11 cellular contexts compared by ENCODE assay signal in genomic region chr17:21194210-21194609, GRCh38. TPM values are rescaled to one million over a fixed set of nuclear protein-coding genes. Genes with fewer than 3 reads are reported as not detected.
DNase-seq lines count a peak whose midpoint lies in the region; ATAC-seq, FAIRE-seq and TF ChIP-seq lines count a peak whose summit lies in the region.
"Had no signal": no experiment of that assay in that cellular context is flagged by ENCODE, and none has a peak within 500 bp of the region (broad histone marks: within the 10 kb centered on the region; RNA-seq: fewer than 3 reads in every experiment).

No MANE protein-coding gene starts in this region.

- H3K27ac ChIP-seq in SK-N-MC = peak overlapping the region; percentile 81
- peak overlapping the region in 1 of 3 donors; percentile 6 for H3K27ac ChIP-seq in right lobe of liver
- H3K27ac ChIP-seq in testis = peak overlapping the region; percentile 6 to 14

- no peaks in the 10 kb centered on the region for H3K27me3 Mint-ChIP-seq in activated naive CD4-positive, alpha-beta T cell treated with anti-CD3 and anti-CD28 coated beads, Interleukin-2, amount 10 ng/mL, durations not matched to agents 7 days and 5 days
- H3K27me3 Mint-ChIP-seq: activated CD8-positive, alpha-beta T cell treated with anti-CD3 and anti-CD28 coated beads for 36 hours; activated naive CD8-positive, alpha-beta T cell treated with anti-CD3 and anti-CD28 coated beads, Interleukin-2, amount 10 ng/mL, durations not matched to agents 7 days and 5 days had no signal

- FAIRE-seq in GM19239 (lab: Jason Lieb, UNC) = no peak
- FAIRE-seq: G401.6 had no signal

- H3K9ac ChIP-seq in SK-N-MC (ENCODE audit: insufficient read length) = no peak overlapping the region

- no peak for TF ChIP-seq POLR2A in right lobe of liver (IDR thresholded peaks at IDR 0.05)
- TF ChIP-seq POLR2A in testis (IDR thresholded peaks at IDR 0.05) = no peak
- TF ChIP-seq POLR2A in erythroblast (IDR thresholded peaks at IDR 0.05; ENCODE audit: low read length) = no peak

- H3K27me3 ChIP-seq in right lobe of liver (no peaks in the 10 kb centered on the region), testis (no peaks in the 10 kb centered on the region)

- TF ChIP-seq CTCF in right lobe of liver (IDR thresholded peaks at IDR 0.05) (no peak), testis (IDR thresholded peaks at IDR 0.05) (no peak)

- H3K4me1 Mint-ChIP-seq in activated naive CD4-positive, alpha-beta T cell treated with anti-CD3 and anti-CD28 coated beads, Interleukin-2, amount 10 ng/mL, durations not matched to agents 7 days and 5 days = no peaks in the 10 kb centered on the region

- H3K4me3 ChIP-seq in SK-N-MC (peak overlapping the region; percentile 70), right lobe of liver (no peak overlapping the region), testis (no peak overlapping the region)

- intact Hi-C loops in right lobe of liver (cut with DNase I) = no loop called here
- intact Hi-C loops in testis (cut with DNase I; ENCODE audit: low total_unique reads) = no loop called here

- H3K4me1 ChIP-seq in right lobe of liver (no peaks in the 10 kb centered on the region), testis (peaks cover 35% of the 10 kb centered on the region)

- WGBS in right lobe of liver (ENCODE audit: insufficient coverage, low coverage, low lambda C conversion rate, missing lambda C conversion rate) = 49% methylated on average over 4 of the region's 8 CpGs
- WGBS in testis, 2 donors = 50 to 51% methylated on average over 8 of the region's 8 CpGs

- H3K9me3 Mint-ChIP-seq in activated naive CD4-positive, alpha-beta T cell treated with anti-CD3 and anti-CD28 coated beads, Interleukin-2, amount 10 ng/mL, durations not matched to agents 7 days and 5 days = no peaks in the 10 kb centered on the region
- H3K9me3 Mint-ChIP-seq in activated naive CD4-positive, alpha-beta T cell treated with anti-CD3 and anti-CD28 coated beads, Interleukin-2, amount 50 U/mL, for 72 hours = no peaks in the 10 kb centered on the region
- H3K9me3 Mint-ChIP-seq: activated CD8-positive, alpha-beta T cell treated with anti-CD3 and anti-CD28 coated beads for 36 hours; activated naive CD8-positive, alpha-beta T cell treated with anti-CD3 and anti-CD28 coated beads, Interleukin-2, amount 10 ng/mL, durations not matched to agents 7 days and 5 days had no signal

- H3K36me3 Mint-ChIP-seq in activated naive CD4-positive, alpha-beta T cell treated with anti-CD3 and anti-CD28 coated beads, Interleukin-2, amount 10 ng/mL, durations not matched to agents 7 days and 5 days = peaks cover 40% of the 10 kb centered on the region
- H3K36me3 Mint-ChIP-seq in activated naive CD4-positive, alpha-beta T cell treated with anti-CD3 and anti-CD28 coated beads, Interleukin-2, amount 50 U/mL, for 72 hours = peaks cover 0 to 22% of the 10 kb centered on the region in 2 donors

- no peak for ATAC-seq in activated naive CD4-positive, alpha-beta T cell treated with anti-CD3 and anti-CD28 coated beads, Interleukin-2, amount 50 U/mL, for 72 hours
- ATAC-seq in right lobe of liver = peak; percentile 46 to 60 (median 52)
- ATAC-seq: activated CD8-positive, alpha-beta T cell treated with anti-CD3 and anti-CD28 coated beads for 36 hours had no signal

- no peak for DNase-seq in activated naive CD4-positive, alpha-beta T cell treated with anti-CD3 and anti-CD28 coated beads, Interleukin-2, amount 10 ng/mL, durations not matched to agents 7 days and 5 days
- no peak for DNase-seq in activated naive CD4-positive, alpha-beta T cell treated with anti-CD3 and anti-CD28 coated beads, Interleukin-2, amount 50 U/mL, for 72 hours (ENCODE audit: low spot score in 2 of 2)
- DNase-seq in SK-N-MC (ENCODE audit: low read depth, low spot score) (no peak), right lobe of liver (no peak), testis (no peak), erythroblast (lab: John Stamatoyannopoulos, UW) (no peak), GM19239 (ENCODE audit: insufficient read length, low spot score) (no peak), NCI-H146 treated with DMSO at 0.1 percent for 48 hours (lab: John Stamatoyannopoulos, UW; ENCODE audit: unreplicated experiment) (no peak)
- DNase-seq: activated CD8-positive, alpha-beta T cell treated with anti-CD3 and anti-CD28 coated beads for 36 hours; activated naive CD8-positive, alpha-beta T cell treated with anti-CD3 and anti-CD28 coated beads, Interleukin-2, amount 10 ng/mL, durations not matched to agents 7 days and 5 days had no signal

- CTCF ChIA-PET in activated naive CD4-positive, alpha-beta T cell treated with anti-CD3 and anti-CD28 coated beads, Interleukin-2, amount 10 ng/mL, durations not matched to agents 7 days and 5 days (lab: Charles Lee) = interaction anchor here (1.6 kb wide), 1 partner anchor 73 kb away, joined by 5 read pairs; no protein-coding TSS in a partner anchor

- H3K36me3 ChIP-seq in SK-N-MC (ENCODE audit: insufficient read depth, low read length) = peaks cover 15% of the 10 kb centered on the region; the same call in 1 of the 2 replicates
- peaks cover 0 to 17% (median 9%) of the 10 kb centered on the region in 4 donors for H3K36me3 ChIP-seq in right lobe of liver
- no peaks in the 10 kb centered on the region for H3K36me3 ChIP-seq in testis (ENCODE audit: low read depth, missing control alignments)

- H3K4me3 Mint-ChIP-seq in activated naive CD4-positive, alpha-beta T cell treated with anti-CD3 and anti-CD28 coated beads, Interleukin-2, amount 10 ng/mL, durations not matched to agents 7 days and 5 days = no peak overlapping the region
- H3K4me3 Mint-ChIP-seq: activated CD8-positive, alpha-beta T cell treated with anti-CD3 and anti-CD28 coated beads for 36 hours; activated naive CD8-positive, alpha-beta T cell treated with anti-CD3 and anti-CD28 coated beads, Interleukin-2, amount 10 ng/mL, durations not matched to agents 7 days and 5 days had no signal

- no peaks in the 10 kb centered on the region for H3K9me3 ChIP-seq in SK-N-MC (ENCODE audit: low read depth, low read length)
- no peaks in the 10 kb centered on the region for H3K9me3 ChIP-seq in right lobe of liver
- no peaks in the 10 kb centered on the region for H3K9me3 ChIP-seq in testis

- peak overlapping the region; percentile 67 for H3K27ac Mint-ChIP-seq in activated naive CD4-positive, alpha-beta T cell treated with anti-CD3 and anti-CD28 coated beads, Interleukin-2, amount 10 ng/mL, durations not matched to agents 7 days and 5 days
- peak overlapping the region in 1 of 2 donors; percentile 10 for H3K27ac Mint-ChIP-seq in activated naive CD4-positive, alpha-beta T cell treated with anti-CD3 and anti-CD28 coated beads, Interleukin-2, amount 50 U/mL, for 72 hours
- H3K27ac Mint-ChIP-seq: activated naive CD8-positive, alpha-beta T cell treated with anti-CD3 and anti-CD28 coated beads, Interleukin-2, amount 10 ng/mL, durations not matched to agents 7 days and 5 days had no signal

RNA-seq across cellular contexts. Expression of gene TMEM11, which starts 19.8 kb away (rescaled TPM):
- total RNA-seq in activated naive CD4-positive, alpha-beta T cell treated with anti-CD3 and anti-CD28 coated beads, Interleukin-2, amount 50 U/mL, for 72 hours = 10 to 100 TPM; 21.9 to 23.6 TPM
- total RNA-seq in right lobe of liver (10 to 100 TPM; 10.8 to 20.6 (median 11.7) TPM), testis (10 to 100 TPM; 38.9 to 55.2 TPM)
- polyA plus RNA-seq in testis (ENCODE audit: insufficient read depth, low read depth, low replicate concordance) = 53.4 TPM

RNA-seq across cellular contexts. Expression of gene NATD1, which starts 59.0 kb away (rescaled TPM):
- 1 to 10 TPM; 2.6 to 2.9 TPM for total RNA-seq in activated naive CD4-positive, alpha-beta T cell treated with anti-CD3 and anti-CD28 coated beads, Interleukin-2, amount 50 U/mL, for 72 hours
- total RNA-seq in right lobe of liver = 1 to 10 TPM; 3.3 to 5.5 (median 4.7) TPM
- 10 to 100 TPM; 17.9 to 20.0 TPM for total RNA-seq in testis
- polyA plus RNA-seq in testis (ENCODE audit: insufficient read depth, low read depth, low replicate concordance) = 12.1 TPM

Comparison
In these comparisons a context has a peak if more than half of its experiments do, and no peak if none do; other contexts are left out.
1. ATAC-seq: peak in right lobe of liver (4 of 4); none in activated naive CD4-positive, alpha-beta T cell treated with anti-CD3 and anti-CD28 coated beads, Interleukin-2, amount 50 U/mL, for 72 hours (0 of 2).